8 cellular contexts compared by ENCODE assay signal in the genomic region with DNA sequence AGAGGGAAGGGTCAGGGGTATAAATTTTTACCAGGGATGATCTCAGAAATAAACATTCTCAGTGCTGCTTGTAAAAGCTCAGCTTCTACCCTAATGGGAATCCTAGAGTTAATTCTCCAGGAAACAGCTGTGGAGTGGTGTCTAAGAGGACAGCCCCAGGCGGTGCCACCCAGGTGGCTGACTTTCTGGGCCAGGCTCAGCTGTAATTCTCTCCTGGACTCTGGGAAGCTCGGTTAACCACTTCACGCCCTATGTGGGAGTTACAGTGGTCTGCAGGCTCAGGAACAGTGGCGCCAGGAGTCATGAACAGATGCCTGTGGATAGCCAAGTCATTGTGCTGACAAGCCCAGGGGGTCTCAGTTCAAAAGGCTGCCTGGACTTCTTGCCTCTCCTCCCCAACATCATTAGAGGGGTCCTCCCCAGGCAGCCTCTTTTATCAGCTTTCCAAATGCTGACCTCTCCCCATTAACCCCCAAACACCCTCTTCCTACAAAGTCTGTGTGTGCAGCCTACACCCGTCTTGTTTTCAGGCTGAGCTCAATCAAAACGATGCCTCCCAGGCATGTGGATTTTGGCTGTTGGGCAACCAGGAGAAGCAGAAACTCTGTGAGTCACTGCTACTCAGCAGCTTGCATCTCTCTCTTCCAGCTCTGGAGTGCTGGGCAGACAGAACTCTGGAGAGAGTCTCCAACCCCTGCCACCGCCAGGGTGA. TPM values are rescaled to one million over a fixed set of nuclear protein-coding genes. Genes with fewer than 3 reads are reported as not detected.
DNase-seq lines count a peak whose midpoint lies in the region; ATAC-seq and TF ChIP-seq lines count a peak whose summit lies in the region.

No MANE protein-coding gene starts in this region.

- H3K36me3 ChIP-seq in SJSA1: no peaks in the 10 kb centered on the region

- peaks cover 34% of the 10 kb centered on the region for H3K4me1 ChIP-seq in SJSA1 (replicated peaks)

- no peaks in the 10 kb centered on the region for H3K9me3 ChIP-seq in SJSA1 (replicated peaks)

- peaks cover 22% of the 10 kb centered on the region for H3K27me3 Mint-ChIP-seq in activated T-helper 17 cell treated with anti-CD3 and anti-CD28 coated beads, Interleukin-2, amount 50 U/mL, for 72 hours

- H3K4me3 ChIP-seq in AG09309 (ENCODE audit: control insufficient read depth, low read depth, low read length) (peak overlapping the region; percentile 23), SJSA1 (peak overlapping the region; percentile 13)

- no peak overlapping the region for H3K27ac Mint-ChIP-seq in activated T-helper 17 cell treated with anti-CD3 and anti-CD28 coated beads, Interleukin-2, amount 50 U/mL, for 72 hours

- H3K36me3 Mint-ChIP-seq in activated T-helper 17 cell treated with anti-CD3 and anti-CD28 coated beads, Interleukin-2, amount 50 U/mL, for 72 hours (ENCODE audit: low read depth): no peaks in the 10 kb centered on the region

- H3K4me1 Mint-ChIP-seq in activated T-helper 17 cell treated with anti-CD3 and anti-CD28 coated beads, Interleukin-2, amount 50 U/mL, for 72 hours: no peaks in the 10 kb centered on the region

- TF ChIP-seq CTCF in AG09309 (IDR thresholded peaks at IDR 0.05; ENCODE audit: control insufficient read depth, insufficient read depth, low read depth, low read length, missing control alignments): peak; percentile 41

- H3K4me3 Mint-ChIP-seq in activated T-helper 17 cell treated with anti-CD3 and anti-CD28 coated beads, Interleukin-2, amount 50 U/mL, for 72 hours: no peak overlapping the region

- no peaks in the 10 kb centered on the region for H3K27me3 ChIP-seq in SJSA1 (replicated peaks)

- ATAC-seq in activated T-helper 17 cell treated with anti-CD3 and anti-CD28 coated beads, Interleukin-2, amount 50 U/mL, for 72 hours (replicated peaks): no peak

- H3K9me3 Mint-ChIP-seq in activated T-helper 17 cell treated with anti-CD3 and anti-CD28 coated beads, Interleukin-2, amount 50 U/mL, for 72 hours: no peaks in the 10 kb centered on the region

- peak overlapping the region; percentile 87 for H3K27ac ChIP-seq in SJSA1

- DNase-seq in AG09309 (ENCODE audit: low read depth) (peak; percentile 70), HS-5 (ENCODE audit: low read depth) (peak; percentile 58), SJSA1 (ENCODE audit: low read depth in 1 of 2, low spot score in 2 of 2) (peak; percentile 96 to 97), iPS-NIHi11 (ENCODE audit: low spot score) (peak; percentile 18), SKM-1 treated with dmso at 0.1 percent for 144 hours (lab: John Stamatoyannopoulos, UW; ENCODE audit: unreplicated experiment) (no peak), NCI-H1105 treated with DMSO at 0.1 percent for 48 hours (lab: John Stamatoyannopoulos, UW) (no peak), cerebellum (ENCODE audit: low spot score) (no peak)

RNA-seq across cellular contexts. Expression of a gene that starts 1.2 kb away (rescaled TPM):
- 2.2 and 3.1 TPM in 2 replicates for total RNA-seq in SJSA1 (2014; rRNA removed; shearing (Covaris generic))
- under 1 TPM; 0.32 to 0.56 TPM for total RNA-seq in activated T-helper 17 cell treated with anti-CD3 and anti-CD28 coated beads, Interleukin-2, amount 50 U/mL, for 72 hours
- 0.36 TPM for total RNA-seq in cerebellum

RNA-seq across cellular contexts. Expression of a gene that starts 43.0 kb away (rescaled TPM):
- 5.8 and 10.8 TPM in 2 replicates for total RNA-seq in SJSA1 (2014; rRNA removed; shearing (Covaris generic))
- 10 to 100 TPM; 13.1 to 19.5 TPM for total RNA-seq in activated T-helper 17 cell treated with anti-CD3 and anti-CD28 coated beads, Interleukin-2, amount 50 U/mL, for 72 hours
- 23.4 TPM for total RNA-seq in cerebellum

Comparison
In these comparisons a context has a peak if more than half of its experiments do, and no peak if none do; other contexts are left out.
1. DNase-seq: peak in AG09309 (single experiment), HS-5 (single experiment), SJSA1 (2 of 2) and iPS-NIHi11 (single experiment); none in SKM-1 treated with dmso at 0.1 percent for 144 hours (single experiment), NCI-H1105 treated with DMSO at 0.1 percent for 48 hours (single experiment) and cerebellum (single experiment).